ENCODE assay signal across 1 cellular context in the genomic region with DNA sequence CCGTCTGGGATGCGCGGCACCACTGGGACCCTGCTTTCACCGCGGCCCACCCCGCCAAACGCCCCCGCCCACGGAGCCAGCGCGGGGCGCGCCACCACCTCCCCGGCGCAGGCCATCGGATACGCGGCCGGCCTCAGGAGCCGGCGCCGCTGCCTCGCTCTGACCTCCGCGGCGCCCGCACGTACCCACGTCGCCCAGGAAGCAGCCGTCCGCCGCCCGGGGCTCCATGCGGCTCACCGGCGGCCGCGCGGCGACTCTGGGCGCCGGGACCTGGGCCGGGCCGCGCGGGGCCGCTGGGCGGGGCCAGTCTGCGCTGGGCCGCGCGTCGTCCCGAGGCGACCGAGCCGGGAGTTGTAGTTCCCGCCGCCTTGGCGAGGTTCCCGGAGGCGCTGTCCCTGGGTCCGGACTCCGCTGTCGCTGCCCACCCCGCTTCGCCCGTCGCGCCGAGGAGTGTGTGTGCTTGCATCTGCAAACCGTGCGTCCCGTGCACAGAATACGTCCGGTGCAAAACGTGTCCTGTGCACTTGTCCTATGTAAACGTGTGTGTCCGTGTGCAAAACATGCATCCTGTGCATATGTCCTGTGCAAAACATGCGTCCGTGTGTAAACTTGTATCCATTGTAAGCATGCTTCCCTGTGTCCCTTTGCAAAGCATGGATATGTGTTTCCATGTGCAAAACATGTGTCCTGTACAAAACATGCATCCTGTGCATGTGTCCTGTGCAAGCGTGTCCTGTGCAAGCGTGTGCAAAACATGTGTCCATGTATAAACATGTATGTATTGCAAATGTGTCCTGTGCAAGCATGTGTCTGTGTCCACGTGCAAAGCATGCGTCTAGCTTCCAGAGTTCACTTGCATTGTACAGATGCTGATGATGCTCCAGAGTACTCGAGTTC.
A peak's percentile ranks its signal among the peaks of the same experiment; 100 is the strongest.
TF ChIP-seq lines count a peak whose summit lies in the region.

TSS of gene ASB13 (minus strand) at position 272 of the 897 bp plus-strand sequence. CDS start at position 228, 44 bp downstream.

TF ChIP-seq in K562, 482 proteins besides CTCF, POLR2A, EP300 and RAD21 (continued from another document and continues in another):
- TF ChIP-seq, protein P1, sequence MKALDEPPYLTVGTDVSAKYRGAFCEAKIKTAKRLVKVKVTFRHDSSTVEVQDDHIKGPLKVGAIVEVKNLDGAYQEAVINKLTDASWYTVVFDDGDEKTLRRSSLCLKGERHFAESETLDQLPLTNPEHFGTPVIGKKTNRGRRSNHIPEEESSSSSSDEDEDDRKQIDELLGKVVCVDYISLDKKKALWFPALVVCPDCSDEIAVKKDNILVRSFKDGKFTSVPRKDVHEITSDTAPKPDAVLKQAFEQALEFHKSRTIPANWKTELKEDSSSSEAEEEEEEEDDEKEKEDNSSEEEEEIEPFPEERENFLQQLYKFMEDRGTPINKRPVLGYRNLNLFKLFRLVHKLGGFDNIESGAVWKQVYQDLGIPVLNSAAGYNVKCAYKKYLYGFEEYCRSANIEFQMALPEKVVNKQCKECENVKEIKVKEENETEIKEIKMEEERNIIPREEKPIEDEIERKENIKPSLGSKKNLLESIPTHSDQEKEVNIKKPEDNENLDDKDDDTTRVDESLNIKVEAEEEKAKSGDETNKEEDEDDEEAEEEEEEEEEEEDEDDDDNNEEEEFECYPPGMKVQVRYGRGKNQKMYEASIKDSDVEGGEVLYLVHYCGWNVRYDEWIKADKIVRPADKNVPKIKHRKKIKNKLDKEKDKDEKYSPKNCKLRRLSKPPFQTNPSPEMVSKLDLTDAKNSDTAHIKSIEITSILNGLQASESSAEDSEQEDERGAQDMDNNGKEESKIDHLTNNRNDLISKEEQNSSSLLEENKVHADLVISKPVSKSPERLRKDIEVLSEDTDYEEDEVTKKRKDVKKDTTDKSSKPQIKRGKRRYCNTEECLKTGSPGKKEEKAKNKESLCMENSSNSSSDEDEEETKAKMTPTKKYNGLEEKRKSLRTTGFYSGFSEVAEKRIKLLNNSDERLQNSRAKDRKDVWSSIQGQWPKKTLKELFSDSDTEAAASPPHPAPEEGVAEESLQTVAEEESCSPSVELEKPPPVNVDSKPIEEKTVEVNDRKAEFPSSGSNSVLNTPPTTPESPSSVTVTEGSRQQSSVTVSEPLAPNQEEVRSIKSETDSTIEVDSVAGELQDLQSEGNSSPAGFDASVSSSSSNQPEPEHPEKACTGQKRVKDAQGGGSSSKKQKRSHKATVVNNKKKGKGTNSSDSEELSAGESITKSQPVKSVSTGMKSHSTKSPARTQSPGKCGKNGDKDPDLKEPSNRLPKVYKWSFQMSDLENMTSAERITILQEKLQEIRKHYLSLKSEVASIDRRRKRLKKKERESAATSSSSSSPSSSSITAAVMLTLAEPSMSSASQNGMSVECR (CRISPR knock-in tag; IDR thresholded peaks at IDR 0.05): peak; percentile 56; the same call in 1 of the 2 replicates
- peak; percentile 39 for TF ChIP-seq CHD1 (IDR thresholded peaks at IDR 0.05; ENCODE audit: low read length)
- no peak for TF ChIP-seq POLR3A (IDR thresholded peaks at IDR 0.05; ENCODE audit: borderline replicate concordance, extremely low read depth, insufficient read depth, insufficient read length)
- TF ChIP-seq, protein P2, sequence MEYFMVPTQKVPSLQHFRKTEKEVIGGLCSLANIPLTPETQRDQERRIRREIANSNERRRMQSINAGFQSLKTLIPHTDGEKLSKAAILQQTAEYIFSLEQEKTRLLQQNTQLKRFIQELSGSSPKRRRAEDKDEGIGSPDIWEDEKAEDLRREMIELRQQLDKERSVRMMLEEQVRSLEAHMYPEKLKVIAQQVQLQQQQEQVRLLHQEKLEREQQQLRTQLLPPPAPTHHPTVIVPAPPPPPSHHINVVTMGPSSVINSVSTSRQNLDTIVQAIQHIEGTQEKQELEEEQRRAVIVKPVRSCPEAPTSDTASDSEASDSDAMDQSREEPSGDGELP (CRISPR knock-in tag; IDR thresholded peaks at IDR 0.05; ENCODE audit: borderline replicate concordance): no peak
- TF ChIP-seq RFX5 (IDR thresholded peaks at IDR 0.05; ENCODE audit: low read depth, low read length): no peak
- TF ChIP-seq ZNF445 (CRISPR knock-in tag; IDR thresholded peaks at IDR 0.05; ENCODE audit: low read depth): no peak
- no peak for TF ChIP-seq ZKSCAN8 (CRISPR knock-in tag; IDR thresholded peaks at IDR 0.05)
- TF ChIP-seq PHF8 (IDR thresholded peaks at IDR 0.05; ENCODE audit: borderline replicate concordance, low read length): peak; percentile 81; the same call in 1 of the 2 replicates
- no peak for TF ChIP-seq SMAD1 (IDR thresholded peaks at IDR 0.05; ENCODE audit: low read depth, low read length, partially characterized antibody)
- no peak for TF ChIP-seq KDM1A (IDR thresholded peaks at IDR 0.05)
- TF ChIP-seq ETV6 (IDR thresholded peaks at IDR 0.05; ENCODE audit: borderline replicate concordance in 1 of 2, low read depth in 2 of 2, low read length in 1 of 2): no peak
- no peak; the same call in 1 of the 2 replicates for TF ChIP-seq ETV6 (CRISPR knock-in tag; IDR thresholded peaks at IDR 0.05; ENCODE audit: borderline replicate concordance)
- TF ChIP-seq, protein P3, sequence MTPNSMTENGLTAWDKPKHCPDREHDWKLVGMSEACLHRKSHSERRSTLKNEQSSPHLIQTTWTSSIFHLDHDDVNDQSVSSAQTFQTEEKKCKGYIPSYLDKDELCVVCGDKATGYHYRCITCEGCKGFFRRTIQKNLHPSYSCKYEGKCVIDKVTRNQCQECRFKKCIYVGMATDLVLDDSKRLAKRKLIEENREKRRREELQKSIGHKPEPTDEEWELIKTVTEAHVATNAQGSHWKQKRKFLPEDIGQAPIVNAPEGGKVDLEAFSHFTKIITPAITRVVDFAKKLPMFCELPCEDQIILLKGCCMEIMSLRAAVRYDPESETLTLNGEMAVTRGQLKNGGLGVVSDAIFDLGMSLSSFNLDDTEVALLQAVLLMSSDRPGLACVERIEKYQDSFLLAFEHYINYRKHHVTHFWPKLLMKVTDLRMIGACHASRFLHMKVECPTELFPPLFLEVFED (CRISPR knock-in tag; conservative IDR thresholded peaks at IDR 0.05): no peak
- TF ChIP-seq SOX6 (IDR thresholded peaks at IDR 0.05): no peak
- no peak for TF ChIP-seq GABPB2 (CRISPR knock-in tag; conservative IDR thresholded peaks at IDR 0.05)
- TF ChIP-seq CCAR2 (IDR thresholded peaks at IDR 0.05; ENCODE audit: low read depth, low read length): no peak
- TF ChIP-seq, protein P4, sequence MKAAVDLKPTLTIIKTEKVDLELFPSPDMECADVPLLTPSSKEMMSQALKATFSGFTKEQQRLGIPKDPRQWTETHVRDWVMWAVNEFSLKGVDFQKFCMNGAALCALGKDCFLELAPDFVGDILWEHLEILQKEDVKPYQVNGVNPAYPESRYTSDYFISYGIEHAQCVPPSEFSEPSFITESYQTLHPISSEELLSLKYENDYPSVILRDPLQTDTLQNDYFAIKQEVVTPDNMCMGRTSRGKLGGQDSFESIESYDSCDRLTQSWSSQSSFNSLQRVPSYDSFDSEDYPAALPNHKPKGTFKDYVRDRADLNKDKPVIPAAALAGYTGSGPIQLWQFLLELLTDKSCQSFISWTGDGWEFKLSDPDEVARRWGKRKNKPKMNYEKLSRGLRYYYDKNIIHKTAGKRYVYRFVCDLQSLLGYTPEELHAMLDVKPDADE (conservative IDR thresholded peaks at IDR 0.05; ENCODE audit: control insufficient read depth, low read depth, low read length): peak; percentile 86
- no peak for TF ChIP-seq XRCC4 (IDR thresholded peaks at IDR 0.05; ENCODE audit: extremely low read depth, insufficient read depth, insufficient read length)
- 0 out of 2 replicates have a peak, but pooled peaks have one; percentile 24 for TF ChIP-seq SP1 (CRISPR knock-in tag; IDR thresholded peaks at IDR 0.05)
- TF ChIP-seq HDAC8 (tag; IDR thresholded peaks at IDR 0.05): no peak
- no peak for TF ChIP-seq ZNF444 (CRISPR knock-in tag; IDR thresholded peaks at IDR 0.05)
- TF ChIP-seq HDGF (IDR thresholded peaks at IDR 0.05): no peak
- TF ChIP-seq SMARCA5 (IDR thresholded peaks at IDR 0.05): no peak
- TF ChIP-seq TSC22D4 (tag; IDR thresholded peaks at IDR 0.05): no peak
- no peak for TF ChIP-seq MCM5 (IDR thresholded peaks at IDR 0.05; ENCODE audit: low read depth)
- no peak for TF ChIP-seq RERE (CRISPR knock-in tag; IDR thresholded peaks at IDR 0.05; ENCODE audit: borderline replicate concordance)
- TF ChIP-seq DNMT1 (IDR thresholded peaks at IDR 0.05): no peak
- TF ChIP-seq, protein P5, sequence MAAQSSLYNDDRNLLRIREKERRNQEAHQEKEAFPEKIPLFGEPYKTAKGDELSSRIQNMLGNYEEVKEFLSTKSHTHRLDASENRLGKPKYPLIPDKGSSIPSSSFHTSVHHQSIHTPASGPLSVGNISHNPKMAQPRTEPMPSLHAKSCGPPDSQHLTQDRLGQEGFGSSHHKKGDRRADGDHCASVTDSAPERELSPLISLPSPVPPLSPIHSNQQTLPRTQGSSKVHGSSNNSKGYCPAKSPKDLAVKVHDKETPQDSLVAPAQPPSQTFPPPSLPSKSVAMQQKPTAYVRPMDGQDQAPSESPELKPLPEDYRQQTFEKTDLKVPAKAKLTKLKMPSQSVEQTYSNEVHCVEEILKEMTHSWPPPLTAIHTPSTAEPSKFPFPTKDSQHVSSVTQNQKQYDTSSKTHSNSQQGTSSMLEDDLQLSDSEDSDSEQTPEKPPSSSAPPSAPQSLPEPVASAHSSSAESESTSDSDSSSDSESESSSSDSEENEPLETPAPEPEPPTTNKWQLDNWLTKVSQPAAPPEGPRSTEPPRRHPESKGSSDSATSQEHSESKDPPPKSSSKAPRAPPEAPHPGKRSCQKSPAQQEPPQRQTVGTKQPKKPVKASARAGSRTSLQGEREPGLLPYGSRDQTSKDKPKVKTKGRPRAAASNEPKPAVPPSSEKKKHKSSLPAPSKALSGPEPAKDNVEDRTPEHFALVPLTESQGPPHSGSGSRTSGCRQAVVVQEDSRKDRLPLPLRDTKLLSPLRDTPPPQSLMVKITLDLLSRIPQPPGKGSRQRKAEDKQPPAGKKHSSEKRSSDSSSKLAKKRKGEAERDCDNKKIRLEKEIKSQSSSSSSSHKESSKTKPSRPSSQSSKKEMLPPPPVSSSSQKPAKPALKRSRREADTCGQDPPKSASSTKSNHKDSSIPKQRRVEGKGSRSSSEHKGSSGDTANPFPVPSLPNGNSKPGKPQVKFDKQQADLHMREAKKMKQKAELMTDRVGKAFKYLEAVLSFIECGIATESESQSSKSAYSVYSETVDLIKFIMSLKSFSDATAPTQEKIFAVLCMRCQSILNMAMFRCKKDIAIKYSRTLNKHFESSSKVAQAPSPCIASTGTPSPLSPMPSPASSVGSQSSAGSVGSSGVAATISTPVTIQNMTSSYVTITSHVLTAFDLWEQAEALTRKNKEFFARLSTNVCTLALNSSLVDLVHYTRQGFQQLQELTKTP (IDR thresholded peaks at IDR 0.05; ENCODE audit: low read depth in 1 of 2, partially characterized antibody in 2 of 2): no peak
- no peak for TF ChIP-seq CREBBP (IDR thresholded peaks at IDR 0.05; ENCODE audit: low read depth, low read length)
- peak; percentile 22 for TF ChIP-seq HMGN3 (IDR thresholded peaks at IDR 0.05; ENCODE audit: borderline replicate concordance, extremely low read depth, insufficient read length, low read depth, low read length)
- no peak for TF ChIP-seq SMARCB1 (IDR thresholded peaks at IDR 0.05; ENCODE audit: insufficient read length, low read depth)
- TF ChIP-seq, protein P6, sequence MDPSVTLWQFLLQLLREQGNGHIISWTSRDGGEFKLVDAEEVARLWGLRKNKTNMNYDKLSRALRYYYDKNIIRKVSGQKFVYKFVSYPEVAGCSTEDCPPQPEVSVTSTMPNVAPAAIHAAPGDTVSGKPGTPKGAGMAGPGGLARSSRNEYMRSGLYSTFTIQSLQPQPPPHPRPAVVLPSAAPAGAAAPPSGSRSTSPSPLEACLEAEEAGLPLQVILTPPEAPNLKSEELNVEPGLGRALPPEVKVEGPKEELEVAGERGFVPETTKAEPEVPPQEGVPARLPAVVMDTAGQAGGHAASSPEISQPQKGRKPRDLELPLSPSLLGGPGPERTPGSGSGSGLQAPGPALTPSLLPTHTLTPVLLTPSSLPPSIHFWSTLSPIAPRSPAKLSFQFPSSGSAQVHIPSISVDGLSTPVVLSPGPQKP (CRISPR knock-in tag; IDR thresholded peaks at IDR 0.05): no peak
- TF ChIP-seq, protein P7, sequence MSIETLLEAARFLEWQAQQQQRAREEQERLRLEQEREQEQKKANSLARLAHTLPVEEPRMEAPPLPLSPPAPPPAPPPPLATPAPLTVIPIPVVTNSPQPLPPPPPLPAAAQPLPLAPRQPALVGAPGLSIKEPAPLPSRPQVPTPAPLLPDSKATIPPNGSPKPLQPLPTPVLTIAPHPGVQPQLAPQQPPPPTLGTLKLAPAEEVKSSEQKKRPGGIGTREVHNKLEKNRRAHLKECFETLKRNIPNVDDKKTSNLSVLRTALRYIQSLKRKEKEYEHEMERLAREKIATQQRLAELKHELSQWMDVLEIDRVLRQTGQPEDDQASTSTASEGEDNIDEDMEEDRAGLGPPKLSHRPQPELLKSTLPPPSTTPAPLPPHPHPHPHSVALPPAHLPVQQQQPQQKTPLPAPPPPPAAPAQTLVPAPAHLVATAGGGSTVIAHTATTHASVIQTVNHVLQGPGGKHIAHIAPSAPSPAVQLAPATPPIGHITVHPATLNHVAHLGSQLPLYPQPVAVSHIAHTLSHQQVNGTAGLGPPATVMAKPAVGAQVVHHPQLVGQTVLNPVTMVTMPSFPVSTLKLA (conservative IDR thresholded peaks at IDR 0.05): no peak; a peak in 1 of 4 replicates
- no peak for TF ChIP-seq LARP7 (IDR thresholded peaks at IDR 0.05)
- no peak for TF ChIP-seq NR3C1 (CRISPR knock-in tag; IDR thresholded peaks at IDR 0.05)
- no peak for TF ChIP-seq RFX7 (CRISPR knock-in tag; IDR thresholded peaks at IDR 0.05)
